9 cellular contexts compared by ENCODE assay signal in the genomic region with DNA sequence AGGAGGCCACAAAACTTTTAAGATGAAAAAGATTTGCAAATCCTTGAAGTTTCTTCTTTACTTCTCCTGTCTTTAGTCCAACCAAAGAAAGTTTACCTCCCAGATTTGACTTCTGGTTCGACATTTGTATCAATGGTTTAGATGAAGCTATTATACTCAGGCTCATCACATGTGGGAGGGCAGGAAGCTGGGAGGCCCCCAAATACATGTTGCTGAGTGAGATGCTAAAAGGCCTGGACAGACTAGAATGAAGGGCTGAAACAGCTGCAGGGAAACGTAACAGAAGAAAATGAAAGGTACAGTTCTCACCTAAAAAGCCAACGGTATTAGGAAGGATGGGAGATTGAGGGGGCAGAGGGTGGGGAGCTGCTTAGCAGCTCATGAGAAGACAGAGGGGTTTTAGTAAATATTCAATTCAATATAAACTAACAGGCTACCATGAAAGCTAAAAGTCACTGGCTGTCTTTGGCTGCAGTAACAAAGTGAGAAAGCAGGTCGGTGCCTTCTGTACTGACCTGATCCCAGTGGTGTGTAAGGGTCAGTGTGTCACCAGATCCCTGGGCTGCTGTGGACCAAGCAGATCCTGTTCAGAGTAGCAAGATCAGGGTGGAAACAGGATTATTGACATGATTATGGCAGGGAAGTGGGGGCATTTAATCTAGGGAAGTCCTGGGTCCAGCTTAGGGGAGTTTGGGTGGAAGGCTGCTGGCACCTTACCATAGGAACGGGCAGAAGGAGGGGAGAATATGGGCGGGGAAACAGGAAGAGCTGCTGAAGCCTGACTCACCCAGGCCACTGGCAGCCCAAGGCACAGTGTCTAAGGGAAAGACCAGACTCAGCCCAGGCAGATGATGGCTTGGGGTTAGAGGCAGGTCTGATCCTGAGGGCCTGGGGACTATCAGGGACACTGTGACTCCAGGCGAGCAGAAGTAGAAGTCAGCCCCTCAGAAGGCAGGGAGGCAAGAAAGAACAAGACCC.
DNase-seq lines count a peak whose midpoint lies in the region; ATAC-seq and TF ChIP-seq lines count a peak whose summit lies in the region.
"Had no signal": no experiment of that assay in that cellular context is flagged by ENCODE, and none has a peak within 500 bp of the region (broad histone marks: within the 10 kb centered on the region; RNA-seq: fewer than 3 reads in every experiment).

No MANE protein-coding gene starts in this region.

- peak overlapping the region; percentile 33 for H3K27ac Mint-ChIP-seq in CD8-positive, alpha-beta T cell

- H3K27me3 Mint-ChIP-seq in CD8-positive, alpha-beta T cell (ENCODE audit: low read depth) = peaks cover 3% of the 10 kb centered on the region

- no peak overlapping the region for H3K27ac ChIP-seq in CD8-positive, alpha-beta T cell (ENCODE audit: low read depth, low read length)
- peak overlapping the region; percentile 60 for H3K27ac ChIP-seq in muscle layer of duodenum (ENCODE audit: low read length)

- CTCF ChIA-PET in CD8-positive, alpha-beta T cell (lab: Charles Lee) = interaction anchor here (1.1 to 1.3 kb wide), 2 partner anchors 49 to 140 kb away, joined by 3 to 6 read pairs; no protein-coding TSS in a partner anchor

- intact Hi-C loops in CD8-positive, alpha-beta T cell (cut with DNase I, micrococcal nuclease) = no loop called here

- H3K27me3 ChIP-seq in CD8-positive, alpha-beta T cell (ENCODE audit: insufficient read depth, low read length) = no peaks in the 10 kb centered on the region
- H3K27me3 ChIP-seq in muscle layer of duodenum (ENCODE audit: low read depth, low read length) = peaks cover 4% of the 10 kb centered on the region

- H3K9me3 Mint-ChIP-seq in CD8-positive, alpha-beta T cell = no peaks in the 10 kb centered on the region

- H3K4me3 Mint-ChIP-seq in CD8-positive, alpha-beta T cell = no peak overlapping the region

- H3K4me1 ChIP-seq in CD8-positive, alpha-beta T cell (ENCODE audit: insufficient read depth, low read length) = no peaks in the 10 kb centered on the region
- peaks cover 0 to 49% of the 10 kb centered on the region in 2 donors for H3K4me1 ChIP-seq in muscle layer of duodenum (ENCODE audit: control insufficient read depth in 1 of 2, insufficient read depth in 2 of 2, low read length in 2 of 2)

- no peak overlapping the region for H3K4me3 ChIP-seq in CD8-positive, alpha-beta T cell (ENCODE audit: low read depth, low read length)
- H3K4me3 ChIP-seq in muscle layer of duodenum (ENCODE audit: low read depth in 1 of 2, low read length in 2 of 2) = no peak overlapping the region

- H3K36me3 ChIP-seq in CD8-positive, alpha-beta T cell (ENCODE audit: insufficient read depth, low read length) = no peaks in the 10 kb centered on the region
- H3K36me3 ChIP-seq in muscle layer of duodenum (ENCODE audit: control insufficient read depth in 1 of 2, insufficient read depth in 2 of 2, low read length in 2 of 2) = no peaks in the 10 kb centered on the region

- peaks cover 13% of the 10 kb centered on the region for H3K4me1 Mint-ChIP-seq in CD8-positive, alpha-beta T cell (ENCODE audit: low read depth)

- TF ChIP-seq CTCF in CD8-positive, alpha-beta T cell (IDR thresholded peaks at IDR 0.05) = no peak

- ATAC-seq in CD8-positive, alpha-beta T cell = no peak
- ATAC-seq in HG03439 (IDR thresholded peaks at IDR 0.05; ENCODE audit: unreplicated experiment) = no peak
- ATAC-seq in GM21528 (IDR thresholded peaks at IDR 0.05; ENCODE audit: low FRiP score, unreplicated experiment) = no peak

- H3K9me3 ChIP-seq in CD8-positive, alpha-beta T cell (ENCODE audit: low read length) = no peaks in the 10 kb centered on the region
- H3K9me3 ChIP-seq in muscle layer of duodenum (ENCODE audit: control insufficient read depth in 1 of 2, low read length in 2 of 2) = no peaks in the 10 kb centered on the region

- DNase-seq in CD8-positive, alpha-beta T cell = no peak
- peak; percentile 6 for DNase-seq in HS-5 (ENCODE audit: low read depth)
- peak; percentile 13 for DNase-seq in amniotic epithelial cell (ENCODE audit: low read depth)
- no peak for DNase-seq in NCI-H128 (lab: John Stamatoyannopoulos, UW; ENCODE audit: unreplicated experiment)
- no peak for DNase-seq in T1000 (lab: John Stamatoyannopoulos, UW)
- DNase-seq: NCI-H510A had no signal

- H3K36me3 Mint-ChIP-seq in CD8-positive, alpha-beta T cell = no peaks in the 10 kb centered on the region

- POLR2A ChIA-PET in CD8-positive, alpha-beta T cell (lab: Charles Lee) = no interaction called here

Comparison
In these comparisons a context has a peak if more than half of its experiments do, and no peak if none do; other contexts are left out.
1. DNase-seq: peak in HS-5 (single experiment) and amniotic epithelial cell (single experiment); none in CD8-positive, alpha-beta T cell (0 of 7), NCI-H128 (single experiment) and T1000 (single experiment).